Comparison of ENCODE assay signal across 12 cellular contexts in the genomic region with DNA sequence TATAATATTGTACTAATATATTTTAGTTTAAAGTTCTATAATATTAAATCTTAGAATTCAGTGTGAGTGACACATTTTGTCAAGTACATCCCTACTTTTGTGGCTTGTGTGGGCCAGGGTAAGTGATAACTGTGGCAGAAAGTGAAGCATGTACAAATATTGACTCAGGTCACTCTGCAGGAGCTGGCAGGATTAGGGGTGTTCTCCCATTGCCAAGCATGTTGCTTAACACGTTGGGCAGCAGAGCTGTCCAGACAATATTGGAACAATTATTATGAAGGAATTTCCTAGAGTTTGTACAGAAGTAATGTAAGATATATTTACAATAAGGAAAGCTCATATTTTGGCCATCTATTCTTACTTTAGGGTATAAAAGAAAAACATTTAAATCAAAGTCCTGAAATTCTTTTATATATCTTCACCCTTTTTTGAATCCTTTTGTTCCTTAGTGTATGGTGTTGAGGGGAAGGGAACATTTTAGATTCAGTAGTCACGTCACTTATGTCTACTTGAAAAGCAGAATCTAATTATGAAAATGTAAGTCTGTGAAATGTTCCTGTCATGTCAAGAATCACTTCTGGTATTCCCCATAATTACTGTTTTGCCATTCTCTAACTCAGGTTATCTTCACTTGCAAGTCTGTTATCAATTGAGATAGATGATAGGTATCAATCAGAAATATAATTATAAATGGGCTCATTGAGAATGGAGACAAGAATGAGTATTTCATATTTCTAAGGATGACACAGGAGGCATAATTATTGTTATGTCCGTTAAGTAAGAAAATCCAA. TPM values are rescaled to one million over a fixed set of nuclear protein-coding genes. Genes with fewer than 3 reads are reported as not detected.
DNase-seq lines count a peak whose midpoint lies in the region; ATAC-seq, FAIRE-seq and TF ChIP-seq lines count a peak whose summit lies in the region.
"Had no signal": no experiment of that assay in that cellular context is flagged by ENCODE, and none has a peak within 500 bp of the region (broad histone marks: within the 10 kb centered on the region; RNA-seq: fewer than 3 reads in every experiment).

No MANE protein-coding gene starts in this region.

- WGBS in psoas muscle, 3 donors = 32 to 55% (median 41%) methylated on average over 3 of the region's 3 CpGs

- H3K9me3 ChIP-seq in psoas muscle (no peaks in the 10 kb centered on the region), kidney (ENCODE audit: control insufficient read depth in 1 of 2, low read length in 2 of 2) (no peaks in the 10 kb centered on the region)

- H3K27ac ChIP-seq in psoas muscle (peak overlapping the region; percentile 97), kidney (ENCODE audit: low read depth in 2 of 2, low read length in 2 of 2) (no peak overlapping the region)
- H3K27ac ChIP-seq: neural progenitor cell had no signal

- ATAC-seq in psoas muscle (peak; percentile 40 to 63 (median 54)), HG02852 (IDR thresholded peaks at IDR 0.05; ENCODE audit: unreplicated experiment) (no peak)
- ATAC-seq: activated CD4-positive, CD25-positive, alpha-beta regulatory T cell treated with anti-CD3 and anti-CD28 coated beads, Interleukin-2, amount 50 U/mL, for 24 hours; activated T-cell treated with anti-CD3 and anti-CD28 coated beads, Interleukin-2, amount 50 U/mL, for 4 hours; K562 had no signal

- no peak for TF ChIP-seq CTCF in GM06990 (IDR thresholded peaks at IDR 0.05; ENCODE audit: insufficient read depth, low read length, poor library complexity, severe bottlenecking)
- no peak for TF ChIP-seq CTCF in psoas muscle (IDR thresholded peaks at IDR 0.05)
- TF ChIP-seq CTCF in kidney (IDR thresholded peaks at IDR 0.05; ENCODE audit: borderline replicate concordance, extremely low read depth, insufficient read depth) = no peak

- H3K27me3 ChIP-seq in GM06990 (replicated peaks; ENCODE audit: control insufficient read depth, insufficient read depth, low read length) (no peaks in the 10 kb centered on the region), psoas muscle (ENCODE audit: insufficient read depth in 3 of 3, low read length in 2 of 3) (no peaks in the 10 kb centered on the region)
- H3K27me3 ChIP-seq: neural progenitor cell had no signal

- H3K4me3 ChIP-seq in GM06990 (replicated peaks; ENCODE audit: low read depth, low read length) (peak overlapping the region; percentile 82), psoas muscle (peak overlapping the region; percentile 69), kidney (ENCODE audit: low read length in 2 of 2) (no peak overlapping the region)
- H3K4me3 ChIP-seq: K562, neural progenitor cell had no signal

- H3K36me3 ChIP-seq in GM06990 (ENCODE audit: control insufficient read depth, insufficient read depth, low read length) (no peaks in the 10 kb centered on the region), psoas muscle (ENCODE audit: insufficient read depth in 1 of 2, low read depth in 1 of 2) (no peaks in the 10 kb centered on the region), kidney (ENCODE audit: control insufficient read depth in 1 of 2, insufficient read depth in 2 of 2, low read length in 2 of 2) (no peaks in the 10 kb centered on the region)
- H3K36me3 ChIP-seq: neural progenitor cell had no signal

- FAIRE-seq in kidney (lab: Jason Lieb, UNC) = no peak
- FAIRE-seq: K562 had no signal

- no peak for DNase-seq in GM06990 (ENCODE audit: extremely low read depth, insufficient read length)
- peak; percentile 37 for DNase-seq in NCI-H2029 (lab: John Stamatoyannopoulos, UW)
- peak; percentile 61 for DNase-seq in cerebellar cortex (ENCODE audit: low spot score)
- peak in 1 of 2 donors; percentile 58 for DNase-seq in psoas muscle
- DNase-seq in kidney = no peak
- DNase-seq in activated CD8-positive, alpha-beta memory T cell treated with anti-CD3 and anti-CD28 coated beads, Interleukin-2, amount 50 U/mL, for 4 hours = no peak
- DNase-seq: activated T-cell treated with anti-CD3 and anti-CD28 coated beads, Interleukin-2, amount 50 U/mL, for 4 hours; NCI-H2227 treated with DMSO at 0.1 percent for 48 hours had no signal

- intact Hi-C loops in psoas muscle (cut with DNase I) = loop anchor here (5.0 kb wide), 2 partner anchors 38 to 142 kb away; no protein-coding TSS in a partner anchor
- intact Hi-C loops in kidney (cut with DNase I) = no loop called here

- no peak overlapping the region for H3K9ac ChIP-seq in kidney (ENCODE audit: low read length in 2 of 2)
- H3K9ac ChIP-seq: neural progenitor cell had no signal

- H3K4me1 ChIP-seq in psoas muscle (peaks cover 52% of the 10 kb centered on the region), kidney (ENCODE audit: control insufficient read depth in 1 of 2, insufficient read depth in 1 of 2, low read depth in 1 of 2, low read length in 2 of 2) (no peaks in the 10 kb centered on the region)

RNA-seq across cellular contexts. Expression of gene HDAC9, which starts 4.1 kb away (rescaled TPM):
- total RNA-seq in psoas muscle (10 to 100 TPM; 16.8 to 34.2 (median 20.1) TPM), kidney (22.1 TPM)
- polyA plus RNA-seq in psoas muscle (1 to 10 TPM in 1 of 3 donors, under 1 TPM in 2; 0.38 to 3.5 (median 0.86) TPM), kidney (ENCODE audit: insufficient read depth, low read depth, low replicate concordance) (2.1 TPM)

Comparison
In these comparisons a context has a peak if more than half of its experiments do, and no peak if none do; other contexts are left out.
1. DNase-seq: peak in NCI-H2029 (single experiment) and cerebellar cortex (single experiment); none in GM06990 (single experiment), kidney (single experiment) and activated CD8-positive, alpha-beta memory T cell treated with anti-CD3 and anti-CD28 coated beads, Interleukin-2, amount 50 U/mL, for 4 hours (single experiment).
2. H3K4me3 ChIP-seq: peak in GM06990 (single experiment) and psoas muscle (single experiment); none in kidney (0 of 2).